ENCODE assay signal across 1 cellular context in genomic region chr22:43186272-43187170, GRCh38.
A peak's percentile ranks its signal among the peaks of the same experiment; 100 is the strongest.
TF ChIP-seq lines count a peak whose summit lies in the region.

TSS of gene TTLL12 (minus strand) at chr22:43187134. CDS start at chr22:43187069, 65 bp downstream.

TF ChIP-seq in HepG2, 621 proteins besides CTCF, POLR2A, EP300 and RAD21 (continued from another document and continues in another):
- peak; percentile 62; the same call in 1 of the 2 replicates for TF ChIP-seq BCL3 (CRISPR knock-in tag; IDR thresholded peaks at IDR 0.05)
- no peak for TF ChIP-seq KLF11 (CRISPR knock-in tag; IDR thresholded peaks at IDR 0.05)
- TF ChIP-seq POLR2AphosphoS5 (IDR thresholded peaks at IDR 0.05; ENCODE audit: low read depth, low read length): peak; percentile 38; the same call in 1 of the 2 replicates
- 0 out of 2 replicates have a peak, but pooled peaks have one; percentile 35 for TF ChIP-seq HES4 (CRISPR knock-in tag; IDR thresholded peaks at IDR 0.05; ENCODE audit: borderline replicate concordance)
- no peak for TF ChIP-seq ZBTB40 (IDR thresholded peaks at IDR 0.05)
- TF ChIP-seq ZBTB40 (CRISPR knock-in tag; IDR thresholded peaks at IDR 0.05): peak; percentile 35; the same call in 1 of the 2 replicates
- no peak for TF ChIP-seq LCORL (IDR thresholded peaks at IDR 0.05)
- no peak for TF ChIP-seq LCORL (CRISPR knock-in tag; IDR thresholded peaks at IDR 0.05)
- TF ChIP-seq HOXA3 (CRISPR knock-in tag; IDR thresholded peaks at IDR 0.05): peak; percentile 40
- no peak for TF ChIP-seq ZMYM4 (CRISPR knock-in tag; IDR thresholded peaks at IDR 0.05)
- TF ChIP-seq ARID4A (CRISPR knock-in tag; IDR thresholded peaks at IDR 0.05; ENCODE audit: borderline replicate concordance): peak; percentile 20; the same call in 1 of the 2 replicates
- TF ChIP-seq ZNF563 (CRISPR knock-in tag; IDR thresholded peaks at IDR 0.05): peak; percentile 71; the same call in 1 of the 2 replicates
- peak; percentile 46; the same call in 1 of the 2 replicates for TF ChIP-seq ZBTB14 (CRISPR knock-in tag; IDR thresholded peaks at IDR 0.05)
- TF ChIP-seq ZNF280B (CRISPR knock-in tag; IDR thresholded peaks at IDR 0.05; ENCODE audit: borderline replicate concordance): no peak; the same call in 1 of the 2 replicates
- TF ChIP-seq ELF3 (CRISPR knock-in tag; IDR thresholded peaks at IDR 0.05): 0 out of 2 replicates have a peak, but pooled peaks have one; percentile 24
- no peak for TF ChIP-seq ZFP90 (CRISPR knock-in tag; IDR thresholded peaks at IDR 0.05; ENCODE audit: borderline replicate concordance)
- TF ChIP-seq ETS1 (CRISPR knock-in tag; IDR thresholded peaks at IDR 0.05): no peak
- no peak for TF ChIP-seq HMG20B (CRISPR knock-in tag; conservative IDR thresholded peaks at IDR 0.05)
- TF ChIP-seq ZNF816 (CRISPR knock-in tag; IDR thresholded peaks at IDR 0.05; ENCODE audit: borderline replicate concordance): no peak; the same call in 1 of the 2 replicates
- TF ChIP-seq ZGPAT (CRISPR knock-in tag; IDR thresholded peaks at IDR 0.05): 0 out of 2 replicates have a peak, but pooled peaks have one; percentile 24
- no peak for TF ChIP-seq MTF1 (CRISPR knock-in tag; IDR thresholded peaks at IDR 0.05)
- TF ChIP-seq ZNF446 (CRISPR knock-in tag; IDR thresholded peaks at IDR 0.05): peak; percentile 80; the same call in 1 of the 2 replicates
- TF ChIP-seq HNF1B (CRISPR knock-in tag; IDR thresholded peaks at IDR 0.05): no peak
- TF ChIP-seq ZNF468 (CRISPR knock-in tag; IDR thresholded peaks at IDR 0.05): peak; percentile 83; the same call in 1 of the 2 replicates
- TF ChIP-seq SAP130 (CRISPR knock-in tag; IDR thresholded peaks at IDR 0.05; ENCODE audit: low read depth): peak; percentile 48; the same call in 1 of the 2 replicates
- peak; percentile 85 for TF ChIP-seq ZNF629 (CRISPR knock-in tag; conservative IDR thresholded peaks at IDR 0.05)
- peak; percentile 39 for TF ChIP-seq YEATS4 (CRISPR knock-in tag; IDR thresholded peaks at IDR 0.05; ENCODE audit: borderline replicate concordance)
